In genomic region chr3:99648091-99648490, GRCh38 we compare ENCODE assay signal across 12 cellular contexts. TPM values are rescaled to one million over a fixed set of nuclear protein-coding genes. Genes with fewer than 3 reads are reported as not detected.
DNase-seq lines count a peak whose midpoint lies in the region; ATAC-seq and TF ChIP-seq lines count a peak whose summit lies in the region.
"Had no signal": no experiment of that assay in that cellular context is flagged by ENCODE, and none has a peak within 500 bp of the region (broad histone marks: within the 10 kb centered on the region; RNA-seq: fewer than 3 reads in every experiment).

No MANE protein-coding gene starts in this region.

- DNase-seq in AG10803 (ENCODE audit: low read depth): peak; percentile 60
- DNase-seq in endodermal cell: no peak
- DNase-seq in lung microvascular endothelial cell (ENCODE audit: low read depth in 2 of 2): peak; percentile 46 to 80
- no peak for DNase-seq in immature natural killer cell
- DNase-seq in CD8-positive, alpha-beta T cell: no peak
- no peak for DNase-seq in putamen (ENCODE audit: low spot score)
- DNase-seq: activated CD4-positive, alpha-beta T cell treated with anti-CD3 and anti-CD28 coated beads, Interleukin-2, amount 50 U/mL, for 1 hour; central memory CD4-positive, alpha-beta T cell; OCI-M1 had no signal

- peak overlapping the region; percentile 42 for H3K27ac Mint-ChIP-seq in endodermal cell
- H3K27ac Mint-ChIP-seq in immature natural killer cell: no peak overlapping the region
- no peak overlapping the region for H3K27ac Mint-ChIP-seq in CD8-positive, alpha-beta T cell

- no peaks in the 10 kb centered on the region for H3K27me3 ChIP-seq in endodermal cell (ENCODE audit: control insufficient read depth, insufficient read depth, low read length, poor library complexity, severe bottlenecking)
- H3K27me3 ChIP-seq in CD8-positive, alpha-beta T cell (ENCODE audit: insufficient read depth, low read length): no peaks in the 10 kb centered on the region
- H3K27me3 ChIP-seq: BLaER1 had no signal

- CTCF ChIA-PET in CD8-positive, alpha-beta T cell (lab: Charles Lee): no interaction called here

- POLR2A ChIA-PET in CD8-positive, alpha-beta T cell (lab: Charles Lee): no interaction called here

- H3K4me3 ChIP-seq in AG10803 (ENCODE audit: low read length): no peak overlapping the region
- H3K4me3 ChIP-seq in endodermal cell (ENCODE audit: low read length): peak overlapping the region; percentile 31
- H3K4me3 ChIP-seq in CD8-positive, alpha-beta T cell (ENCODE audit: low read depth, low read length): no peak overlapping the region
- H3K4me3 ChIP-seq: BLaER1 had no signal

- 86 to 90% methylated on average over 3 to 5 of the region's 5 CpGs for WGBS in endodermal cell (ENCODE audit: insufficient coverage in 1 of 2, insufficient read length in 1 of 2), 2 experiments

- H3K4me1 ChIP-seq in endodermal cell (ENCODE audit: control insufficient read depth, insufficient read depth, low read length): peaks cover 31% of the 10 kb centered on the region
- no peaks in the 10 kb centered on the region for H3K4me1 ChIP-seq in CD8-positive, alpha-beta T cell (ENCODE audit: insufficient read depth, low read length)

- H3K27me3 Mint-ChIP-seq in endodermal cell (ENCODE audit: insufficient read depth) (no peaks in the 10 kb centered on the region), immature natural killer cell (ENCODE audit: low read depth in 3 of 3) (no peaks in the 10 kb centered on the region)
- H3K27me3 Mint-ChIP-seq in CD8-positive, alpha-beta T cell (ENCODE audit: low read depth): peaks cover 9% of the 10 kb centered on the region

- intact Hi-C loops in CD8-positive, alpha-beta T cell (cut with DNase I, micrococcal nuclease): no loop called here

- TF ChIP-seq CTCF in AG10803 (conservative IDR thresholded peaks at IDR 0.05; ENCODE audit: low read length) (no peak), endodermal cell (conservative IDR thresholded peaks at IDR 0.05) (no peak)
- no peak for TF ChIP-seq CTCF in CD8-positive, alpha-beta T cell (IDR thresholded peaks at IDR 0.05)

- H3K36me3 Mint-ChIP-seq in endodermal cell (ENCODE audit: low read depth) (no peaks in the 10 kb centered on the region), immature natural killer cell (no peaks in the 10 kb centered on the region)
- H3K36me3 Mint-ChIP-seq in CD8-positive, alpha-beta T cell: no peaks in the 10 kb centered on the region

- ATAC-seq in HG03175 (IDR thresholded peaks at IDR 0.05; ENCODE audit: unreplicated experiment) (peak; percentile 55), HG02588 (IDR thresholded peaks at IDR 0.05; ENCODE audit: unreplicated experiment) (no peak)
- ATAC-seq in CD8-positive, alpha-beta T cell: no peak

- no peaks in the 10 kb centered on the region for H3K36me3 ChIP-seq in endodermal cell (ENCODE audit: control insufficient read depth, insufficient read depth, low read length)
- H3K36me3 ChIP-seq in CD8-positive, alpha-beta T cell (ENCODE audit: insufficient read depth, low read length): no peaks in the 10 kb centered on the region
- H3K36me3 ChIP-seq: BLaER1 had no signal

- H3K27ac ChIP-seq in endodermal cell (ENCODE audit: low read depth, low read length): no peak overlapping the region
- no peak overlapping the region for H3K27ac ChIP-seq in CD8-positive, alpha-beta T cell (ENCODE audit: low read depth, low read length)
- H3K27ac ChIP-seq: BLaER1 had no signal

- H3K4me3 Mint-ChIP-seq in endodermal cell: no peak overlapping the region
- no peak overlapping the region for H3K4me3 Mint-ChIP-seq in immature natural killer cell
- H3K4me3 Mint-ChIP-seq in CD8-positive, alpha-beta T cell: no peak overlapping the region

- H3K9ac ChIP-seq in endodermal cell (ENCODE audit: extremely low read depth, low read length, poor library complexity, severe bottlenecking): no peak overlapping the region
- H3K9ac ChIP-seq: BLaER1 had no signal

- H3K4me1 Mint-ChIP-seq in endodermal cell: peaks cover 65% of the 10 kb centered on the region
- no peaks in the 10 kb centered on the region for H3K4me1 Mint-ChIP-seq in immature natural killer cell
- no peaks in the 10 kb centered on the region for H3K4me1 Mint-ChIP-seq in CD8-positive, alpha-beta T cell (ENCODE audit: low read depth)

- no peaks in the 10 kb centered on the region for H3K9me3 Mint-ChIP-seq in endodermal cell
- H3K9me3 Mint-ChIP-seq in immature natural killer cell: peaks cover 0 to 2% (median 0%) of the 10 kb centered on the region in 6 donors
- H3K9me3 Mint-ChIP-seq in CD8-positive, alpha-beta T cell: no peaks in the 10 kb centered on the region

- no peaks in the 10 kb centered on the region for H3K9me3 ChIP-seq in endodermal cell (ENCODE audit: control insufficient read depth, low read length)
- no peaks in the 10 kb centered on the region for H3K9me3 ChIP-seq in CD8-positive, alpha-beta T cell (ENCODE audit: low read length)
- H3K9me3 ChIP-seq: BLaER1 had no signal

RNA-seq across cellular contexts. Expression of gene COL8A1, which starts 9.7 kb away (rescaled TPM):
- total RNA-seq in endodermal cell (1 to 10 TPM; 3.5 to 3.9 TPM), lung microvascular endothelial cell (235 and 1,223 TPM in 2 replicates)
- polyA plus RNA-seq in endodermal cell (2013, experiment 1 of 2): 5.5 TPM
- 6.3 TPM for polyA plus RNA-seq in endodermal cell (2013, experiment 2 of 2)
- polyA plus RNA-seq in immature natural killer cell: not detected
- total RNA-seq in CD8-positive, alpha-beta T cell: not detected

Comparison
In these comparisons a context has a peak if more than half of its experiments do, and no peak if none do; other contexts are left out.
1. DNase-seq: peak in AG10803 (single experiment) and lung microvascular endothelial cell (2 of 2); none in endodermal cell (single experiment), immature natural killer cell (0 of 3), CD8-positive, alpha-beta T cell (0 of 7) and putamen (single experiment).
2. RNA of gene COL8A1, which starts 9.7 kb away (total RNA-seq): 235 to 1,223 TPM in lung microvascular endothelial cell; 3.5 to 3.9 TPM in endodermal cell and not detected in CD8-positive, alpha-beta T cell; every median in the first group is over 10 times any median in the second.